8 cellular contexts compared by ENCODE assay signal in the genomic region with DNA sequence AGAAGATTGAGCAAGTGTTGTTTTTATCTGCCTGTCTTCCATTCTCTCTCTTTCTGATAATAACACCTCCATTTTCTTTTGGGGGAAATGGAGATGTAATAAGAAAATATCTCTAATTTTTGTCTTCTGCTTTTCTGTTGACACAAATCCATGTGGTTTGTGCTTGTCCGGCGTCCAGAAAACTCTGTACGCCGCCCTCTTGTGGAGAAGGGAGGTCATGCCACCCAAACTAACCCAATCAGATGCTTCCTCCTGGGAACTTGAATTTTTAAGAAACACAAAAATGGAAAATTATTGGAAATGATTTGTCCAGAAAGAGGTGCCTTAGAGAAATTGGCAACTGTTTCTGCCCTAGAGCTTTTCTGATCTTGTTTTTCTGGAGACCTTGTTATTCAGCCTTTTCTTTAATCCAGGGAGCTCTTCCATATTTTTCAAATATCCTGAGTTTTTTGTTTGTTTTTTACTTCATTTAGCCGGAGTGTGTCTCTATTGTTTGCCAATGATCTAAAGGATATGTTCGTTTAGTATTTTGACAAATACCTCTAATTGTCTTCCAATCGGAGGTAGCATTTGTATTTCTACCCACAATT. TPM values are rescaled to one million over a fixed set of nuclear protein-coding genes. Genes with fewer than 3 reads are reported as not detected.
DNase-seq lines count a peak whose midpoint lies in the region; ATAC-seq and TF ChIP-seq lines count a peak whose summit lies in the region.

No MANE protein-coding gene starts in this region.

- CTCF ChIA-PET in A673 (lab: Charles Lee), result no interaction called here

- H3K9ac ChIP-seq in parathyroid adenoma, result no peak overlapping the region

- DNase-seq in A673 (ENCODE audit: low spot score), result peak; percentile 61
- peak; percentile 10 for DNase-seq in GM12864 (ENCODE audit: low read depth)
- peak; percentile 16 for DNase-seq in NCI-H146 treated with DMSO at 0.1 percent for 48 hours (lab: John Stamatoyannopoulos, UW; ENCODE audit: unreplicated experiment)
- DNase-seq in activated CD4-positive, alpha-beta T cell treated with anti-CD3 and anti-CD28 coated beads, Interleukin-2, amount 50 U/mL, for 4 hours, result peak; percentile 26 to 34
- peak; percentile 58 for DNase-seq in fibroblast of mammary gland (ENCODE audit: low read depth)
- no peak for DNase-seq in GM19240 (ENCODE audit: insufficient read length, low spot score)

- H3K9me3 ChIP-seq in A673 (ENCODE audit: low read depth, low read length, poor library complexity, severe bottlenecking) (peaks cover 8% of the 10 kb centered on the region), parathyroid adenoma (ENCODE audit: control insufficient read depth, low read length) (no peaks in the 10 kb centered on the region)

- POLR2A ChIA-PET in A673 (lab: Charles Lee; ENCODE audit: low non-redundant PET), result no interaction called here

- H3K4me3 ChIP-seq in A673 (ENCODE audit: low read depth, low read length, poor library complexity, severe bottlenecking), result no peak overlapping the region
- no peak overlapping the region for H3K4me3 ChIP-seq in GM12864 (ENCODE audit: low read depth, low read length)
- H3K4me3 ChIP-seq in fibroblast of mammary gland (ENCODE audit: control insufficient read depth, low read depth, low read length), result no peak overlapping the region
- no peak overlapping the region for H3K4me3 ChIP-seq in parathyroid adenoma (ENCODE audit: low read depth, low read length)

- H2AFZ ChIP-seq in parathyroid adenoma, result no peak overlapping the region

- TF ChIP-seq CTCF in A673 (conservative IDR thresholded peaks at IDR 0.05; ENCODE audit: low read depth, low read length), result peak; percentile 88
- peak; percentile 81 for TF ChIP-seq CTCF in GM12864 (IDR thresholded peaks at IDR 0.05; ENCODE audit: low read depth, low read length, missing control alignments)
- peak; percentile 85 for TF ChIP-seq CTCF in fibroblast of mammary gland (conservative IDR thresholded peaks at IDR 0.05; ENCODE audit: control insufficient read depth, insufficient read depth, low read depth, low read length)
- peak; percentile 79 for TF ChIP-seq CTCF in parathyroid adenoma (IDR thresholded peaks at IDR 0.05)

- BruUV-seq in A673 (replicated peaks; lab: Mats Ljungman, UMichigan), result no TSS peak

- no peaks in the 10 kb centered on the region for H3K79me2 ChIP-seq in parathyroid adenoma

- H3K27ac ChIP-seq in A673 (ENCODE audit: low read depth, low read length, poor library complexity, severe bottlenecking), result no peak overlapping the region
- no peak overlapping the region for H3K27ac ChIP-seq in parathyroid adenoma

- H3K4me2 ChIP-seq in parathyroid adenoma (ENCODE audit: low read length), result no peak overlapping the region

- H3K27me3 ChIP-seq in A673 (replicated peaks; ENCODE audit: insufficient read depth, low read depth, low read length, poor library complexity), result no peaks in the 10 kb centered on the region
- no peaks in the 10 kb centered on the region for H3K27me3 ChIP-seq in parathyroid adenoma (ENCODE audit: control insufficient read depth, insufficient read depth, low read length)

- H3K36me3 ChIP-seq in A673 (ENCODE audit: insufficient read depth, low read length, poor library complexity, severe bottlenecking) (no peaks in the 10 kb centered on the region), parathyroid adenoma (ENCODE audit: control insufficient read depth, insufficient read depth, low read length) (no peaks in the 10 kb centered on the region)

- intact Hi-C loops in A673 (cut with micrococcal nuclease; ENCODE audit: unreplicated experiment), result no loop called here

- H3K4me1 ChIP-seq in A673 (ENCODE audit: insufficient read depth, low read length, poor library complexity, severe bottlenecking) (no peaks in the 10 kb centered on the region), parathyroid adenoma (no peaks in the 10 kb centered on the region)

- no peak for ATAC-seq in HG03520 (IDR thresholded peaks at IDR 0.05; ENCODE audit: unreplicated experiment)

RNA-seq across cellular contexts. Expression of gene FNDC1, which starts 17.8 kb away (rescaled TPM):
- total RNA-seq in A673 (2021), result not detected in 2 replicates
